Comparison of ENCODE assay signal across 2 cellular contexts in genomic region chr21:44300262-44300959, GRCh38.
TF ChIP-seq lines count a peak whose summit lies in the region.

No MANE protein-coding gene starts in this region.

TF ChIP-seq in HEK293, 187 proteins besides CTCF, POLR2A, EP300 and RAD21 (continues in another document):
- TF ChIP-seq ZNF76 (tag by site-specific recombination; IDR thresholded peaks at IDR 0.05; ENCODE audit: borderline replicate concordance, low read depth) = peak; percentile 23; the same call in 1 of the 2 replicates
- TF ChIP-seq WT1 (tag by site-specific recombination; IDR thresholded peaks at IDR 0.05) = peak; percentile 27; the same call in 1 of the 2 replicates
- TF ChIP-seq KLF9 (tag by site-specific recombination; IDR thresholded peaks at IDR 0.05; ENCODE audit: low read depth) = peak; percentile 90
- TF ChIP-seq ZNF26 (tag by site-specific recombination; IDR thresholded peaks at IDR 0.05) = no peak
- TF ChIP-seq ZNF449 (tag by site-specific recombination; IDR thresholded peaks at IDR 0.05) = no peak
- TF ChIP-seq ZNF626 (tag by site-specific recombination; IDR thresholded peaks at IDR 0.05) = no peak
- TF ChIP-seq ZNF707 (tag by site-specific recombination; IDR thresholded peaks at IDR 0.05) = no peak
- no peak for TF ChIP-seq ZNF311 (tag by site-specific recombination; IDR thresholded peaks at IDR 0.05; ENCODE audit: borderline replicate concordance)
- peak; percentile 77 for TF ChIP-seq ZFHX2 (tag by site-specific recombination; conservative IDR thresholded peaks at IDR 0.05)
- peak; percentile 43; the same call in 1 of the 2 replicates for TF ChIP-seq ZNF398 (tag by site-specific recombination; IDR thresholded peaks at IDR 0.05)
- TF ChIP-seq ZBTB11 (tag by site-specific recombination; conservative IDR thresholded peaks at IDR 0.05; ENCODE audit: low read depth) = peak; percentile 58
- TF ChIP-seq PATZ1 (tag by site-specific recombination; IDR thresholded peaks at IDR 0.05) = peak; percentile 91
- TF ChIP-seq OSR2 (tag by site-specific recombination; IDR thresholded peaks at IDR 0.05) = 0 out of 2 replicates have a peak, but pooled peaks have one; percentile 9
- peak; percentile 95 for TF ChIP-seq KLF8 (tag by site-specific recombination; IDR thresholded peaks at IDR 0.05)

TF ChIP-seq in HepG2, 621 proteins besides CTCF, POLR2A, EP300 and RAD21 (continues in another document):
- TF ChIP-seq CSRNP2 (CRISPR knock-in tag; conservative IDR thresholded peaks at IDR 0.05; ENCODE audit: low read depth) (no peak), DMAP1 (CRISPR knock-in tag; IDR thresholded peaks at IDR 0.05) (no peak), AFF4 (CRISPR knock-in tag; IDR thresholded peaks at IDR 0.05) (no peak), ZKSCAN1 (IDR thresholded peaks at IDR 0.05; ENCODE audit: low read length) (no peak), ZNF660 (CRISPR knock-in tag; IDR thresholded peaks at IDR 0.05; ENCODE audit: borderline replicate concordance, low read depth) (no peak), TRIM22 (IDR thresholded peaks at IDR 0.05) (no peak), SOX6 (IDR thresholded peaks at IDR 0.05) (no peak), SOX6 (CRISPR knock-in tag; IDR thresholded peaks at IDR 0.05) (no peak), CERS6 (CRISPR knock-in tag; IDR thresholded peaks at IDR 0.05) (no peak), NBN (conservative IDR thresholded peaks at IDR 0.05) (no peak), MYPOP (CRISPR knock-in tag; IDR thresholded peaks at IDR 0.05) (no peak), ZBTB7B (CRISPR knock-in tag; IDR thresholded peaks at IDR 0.05) (peak; percentile 16; the same call in 1 of the 2 replicates), MXD4 (CRISPR knock-in tag; IDR thresholded peaks at IDR 0.05) (no peak), SMYD3 (CRISPR knock-in tag; IDR thresholded peaks at IDR 0.05) (no peak), JUNB (CRISPR knock-in tag; IDR thresholded peaks at IDR 0.05; ENCODE audit: borderline replicate concordance) (no peak), MXD3 (CRISPR knock-in tag; IDR thresholded peaks at IDR 0.05) (0 out of 2 replicates have a peak, but pooled peaks have one; percentile 53), MTF2 (CRISPR knock-in tag; IDR thresholded peaks at IDR 0.05; ENCODE audit: borderline replicate concordance) (no peak), ZNF232 (CRISPR knock-in tag; IDR thresholded peaks at IDR 0.05; ENCODE audit: borderline replicate concordance) (no peak), ZBTB49 (CRISPR knock-in tag; IDR thresholded peaks at IDR 0.05; ENCODE audit: borderline replicate concordance) (no peak), ARID3A (IDR thresholded peaks at IDR 0.05; ENCODE audit: low read depth, low read length) (no peak), ZNF18 (CRISPR knock-in tag; IDR thresholded peaks at IDR 0.05; ENCODE audit: insufficient replicate concordance) (no peak), ZNF704 (CRISPR knock-in tag; IDR thresholded peaks at IDR 0.05; ENCODE audit: borderline replicate concordance) (no peak), GTF2F1 (IDR thresholded peaks at IDR 0.05; ENCODE audit: low read length) (no peak), ZNF709 (CRISPR knock-in tag; IDR thresholded peaks at IDR 0.05) (no peak), ZNF749 (CRISPR knock-in tag; IDR thresholded peaks at IDR 0.05; ENCODE audit: borderline replicate concordance) (no peak), ZGPAT (CRISPR knock-in tag; IDR thresholded peaks at IDR 0.05) (peak; percentile 22; the same call in 1 of the 2 replicates), POLR2G (IDR thresholded peaks at IDR 0.05; ENCODE audit: low read depth, low read length) (peak; percentile 66), ZNF331 (CRISPR knock-in tag; IDR thresholded peaks at IDR 0.05) (no peak), MYC (CRISPR knock-in tag; IDR thresholded peaks at IDR 0.05; ENCODE audit: borderline replicate concordance) (peak; percentile 53), ZFP36L1 (CRISPR knock-in tag; IDR thresholded peaks at IDR 0.05) (no peak), ARNTL (CRISPR knock-in tag; IDR thresholded peaks at IDR 0.05) (no peak), CHD2 (IDR thresholded peaks at IDR 0.05; ENCODE audit: low read depth, low read length) (no peak)
